8 cellular contexts compared by ENCODE assay signal in the genomic region with DNA sequence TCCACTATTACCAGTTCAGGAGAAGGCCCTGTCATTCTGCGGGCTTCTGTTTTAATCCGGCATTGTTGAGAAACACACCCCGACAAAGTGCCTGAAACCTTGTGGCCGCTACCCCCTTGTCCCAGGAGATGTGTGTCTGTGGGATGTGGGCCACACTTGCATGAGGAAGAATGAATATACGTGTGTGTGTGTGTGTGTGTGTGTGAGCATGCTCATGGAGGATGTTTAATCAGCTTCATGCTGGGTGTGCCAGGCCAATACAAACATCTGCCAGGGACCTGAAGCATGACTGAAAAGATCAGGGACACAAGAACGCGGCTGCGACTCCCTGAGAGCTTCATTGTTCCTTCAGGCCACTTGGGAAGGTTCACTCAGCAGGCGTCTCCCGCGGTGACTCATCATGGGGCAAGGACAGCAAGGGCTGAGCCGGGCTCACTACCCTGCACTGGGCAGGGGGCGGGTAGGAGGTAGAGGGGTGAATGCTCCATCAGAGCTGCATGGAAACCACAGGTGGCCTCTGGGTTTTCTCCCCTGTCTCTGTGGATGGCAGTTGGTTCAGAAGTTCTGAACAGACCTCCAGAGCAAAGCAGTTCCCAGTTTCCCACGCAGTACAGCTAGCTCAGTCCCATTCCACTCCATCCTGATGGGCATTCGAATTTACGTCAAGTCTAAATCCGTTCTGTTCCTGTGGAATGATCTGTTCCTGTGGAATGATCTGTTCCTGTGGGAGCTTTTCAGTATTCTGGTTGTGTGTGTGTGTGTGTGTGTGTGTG. TPM values are rescaled to one million over a fixed set of nuclear protein-coding genes. Genes with fewer than 3 reads are reported as not detected.
DNase-seq lines count a peak whose midpoint lies in the region; ATAC-seq and TF ChIP-seq lines count a peak whose summit lies in the region.

No MANE protein-coding gene starts in this region.

- H2BK20ac ChIP-seq in IMR-90 (ENCODE audit: low read depth, low read length) = peak overlapping the region; percentile 76

- peak overlapping the region; percentile 56 to 97 for H4K8ac ChIP-seq in IMR-90 (ENCODE audit: low read depth in 2 of 2, low read length in 2 of 2)

- peaks cover 18% of the 10 kb centered on the region for H3K9me1 ChIP-seq in IMR-90 (ENCODE audit: insufficient read depth, low read length)

- in situ Hi-C loops in IMR-90 (cut with MboI; ENCODE audit: low sequenced_read_pairs) = no loop called here

- peaks cover 89% of the 10 kb centered on the region for H3K4me1 Mint-ChIP-seq in nephron

- peak overlapping the region; percentile 57 for H3K4me2 ChIP-seq in IMR-90 (ENCODE audit: low read depth, low read length)

- intact Hi-C loops in IMR-90 (cut with micrococcal nuclease) (loop anchor here (1.0 kb wide), 1 partner anchor 14 kb away; no protein-coding TSS in a partner anchor), esophagus muscularis mucosa (cut with DNase I) (no loop called here)

- peak overlapping the region; percentile 99 for H2BK120ac ChIP-seq in IMR-90 (ENCODE audit: low read depth, low read length)

- POLR2A ChIA-PET in IMR-90 (lab: Charles Lee; ENCODE audit: unreplicated experiment) = interaction anchor here (0.7 to 9.6 kb wide), 5 partner anchors 11 to 68 kb away, joined by 4 to 400 read pairs (median 12); a partner anchor contains a TSS

- H3K79me1 ChIP-seq in IMR-90 (ENCODE audit: low read depth in 1 of 2, low read length in 2 of 2) = peaks cover 12 to 60% of the 10 kb centered on the region in 2 experiments

- peak; percentile 73 for TF ChIP-seq EP300 in esophagus muscularis mucosa (IDR thresholded peaks at IDR 0.05)

- TF ChIP-seq POLR2A in IMR-90 (IDR thresholded peaks at IDR 0.05; ENCODE audit: low read depth, low read length) = peak; percentile 61; the same call in 1 of the 2 replicates
- TF ChIP-seq POLR2A in Raji (IDR thresholded peaks at IDR 0.05; ENCODE audit: insufficient read depth, low read depth, low read length) = 0 out of 2 replicates have a peak, but pooled peaks have one; percentile 11
- no peak for TF ChIP-seq POLR2A in esophagus muscularis mucosa (IDR thresholded peaks at IDR 0.05; ENCODE audit: low read depth)

- peak overlapping the region; percentile 33 to 71 (median 57) for H3K4me3 Mint-ChIP-seq in nephron

- H4K20me1 ChIP-seq in IMR-90 (ENCODE audit: insufficient read depth, low read length) = no peaks in the 10 kb centered on the region; the same call in 1 of the 2 replicates

- H3K9me3 ChIP-seq in IMR-90 (ENCODE audit: control insufficient read depth, insufficient read depth, low read length) (no peaks in the 10 kb centered on the region), esophagus muscularis mucosa (no peaks in the 10 kb centered on the region)

- H2AFZ ChIP-seq in IMR-90 (replicated peaks; ENCODE audit: low read length, poor library complexity) = peak overlapping the region; percentile 63

- peak overlapping the region; percentile 96 for H4K91ac ChIP-seq in IMR-90 (ENCODE audit: insufficient read depth, low read depth, low read length)

- no TSS peak for BruUV-seq in IMR-90 (replicated peaks; lab: Mats Ljungman, UMichigan)

- H3K27ac ChIP-seq in IMR-90 (ENCODE audit: insufficient read depth, low read length) = peak overlapping the region; percentile 98
- H3K27ac ChIP-seq in esophagus muscularis mucosa (replicated peaks in 1 of 4) = peak overlapping the region; percentile 95 to 99 (median 98)

- peak overlapping the region; percentile 93 for H2AK9ac ChIP-seq in IMR-90 (replicated peaks; ENCODE audit: low read depth, low read length, poor library complexity)

- H3K14ac ChIP-seq in IMR-90 (replicated peaks; ENCODE audit: low read depth, low read length) = peak overlapping the region; percentile 99

- no peaks in the 10 kb centered on the region for H3K36me3 Mint-ChIP-seq in nephron (ENCODE audit: low read depth)

- H3K23ac ChIP-seq in IMR-90 (ENCODE audit: low read depth, low read length) = peak overlapping the region; percentile 98

- H3K56ac ChIP-seq in IMR-90 (ENCODE audit: extremely low read depth, insufficient read depth, low read length) = peak overlapping the region; percentile 92

- ATAC-seq in IMR-90 (ENCODE audit: low read depth) (peak; percentile 4), HG02642 (IDR thresholded peaks at IDR 0.05; ENCODE audit: poor library complexity, unreplicated experiment) (no peak)

- H2AK5ac ChIP-seq in IMR-90 (ENCODE audit: low read depth, low read length) = peak overlapping the region; percentile 100

- H2BK5ac ChIP-seq in IMR-90 (ENCODE audit: low read depth, low read length, poor library complexity, severe bottlenecking) = peak overlapping the region; percentile 98

- peak overlapping the region; percentile 56 for H3K9ac ChIP-seq in IMR-90 (ENCODE audit: low read depth, low read length)

- no peaks in the 10 kb centered on the region for H3K36me3 ChIP-seq in IMR-90 (ENCODE audit: control insufficient read depth, insufficient read depth, low read length)
- H3K36me3 ChIP-seq in esophagus muscularis mucosa = no peaks in the 10 kb centered on the region

- dilution Hi-C loops in IMR-90 (cut with HindIII; ENCODE audit: low sequenced_read_pairs, unreplicated experiment) = no loop called here

- H3K27ac Mint-ChIP-seq in nephron = peak overlapping the region; percentile 98 to 100 (median 100)

- H3K4me1 ChIP-seq in IMR-90 (ENCODE audit: control insufficient read depth, insufficient read depth, low read length) (peaks cover 56% of the 10 kb centered on the region), esophagus muscularis mucosa (peaks cover 94 to 98% (median 98%) of the 10 kb centered on the region in 4 donors)

- H3K27me3 ChIP-seq in IMR-90 (ENCODE audit: control insufficient read depth, insufficient read depth, low read length) (no peaks in the 10 kb centered on the region), esophagus muscularis mucosa (no peaks in the 10 kb centered on the region)

- H3K18ac ChIP-seq in IMR-90 (ENCODE audit: low read depth, low read length) = peak overlapping the region; percentile 91

- H3K27me3 Mint-ChIP-seq in nephron (ENCODE audit: low read depth) = peaks cover 3% of the 10 kb centered on the region

- H2BK15ac ChIP-seq in IMR-90 (ENCODE audit: low read depth, low read length) = peak overlapping the region; percentile 95

- WGBS in IMR-90 (ENCODE audit: extremely low coverage in 2 of 2, insufficient read length in 1 of 2), 2 experiments = 26% methylated on average over 10 of the region's 17 CpGs; no CpG with 5 or more reads in 1 of the 2 experiments
- 46% methylated on average over 10 of the region's 17 CpGs for WGBS in esophagus muscularis mucosa

- no peak overlapping the region for H3K4me3 ChIP-seq in IMR-90 (ENCODE audit: insufficient read depth, low read depth, low read length)
- peak overlapping the region in 2 of 4 donors; percentile 6 to 24 for H3K4me3 ChIP-seq in esophagus muscularis mucosa

- TF ChIP-seq RAD21 in IMR-90 (IDR thresholded peaks at IDR 0.05; ENCODE audit: low read length) = peak; percentile 19; the same call in 1 of the 2 replicates

- no peak for TF ChIP-seq CTCF in IMR-90 (conservative IDR thresholded peaks at IDR 0.05; ENCODE audit: low read depth, low read length)
- TF ChIP-seq CTCF in esophagus muscularis mucosa (IDR thresholded peaks at IDR 0.05) = no peak
- TF ChIP-seq CTCF in nephron (IDR thresholded peaks at IDR 0.05; ENCODE audit: unreplicated experiment in 3 of 3) = no peak

- H3K4ac ChIP-seq in IMR-90 (ENCODE audit: low read depth, low read length) = peak overlapping the region; percentile 100

- CTCF ChIA-PET in IMR-90 (lab: Yijun Ruan, JAX) = interaction anchor here (1.0 to 2.4 kb wide), 2 partner anchors 11 to 12 kb away, joined by 3 to 11 read pairs; no protein-coding TSS in a partner anchor

- H3K9me3 Mint-ChIP-seq in nephron = no peaks in the 10 kb centered on the region

- DNase-seq in COR-L47 (lab: John Stamatoyannopoulos, UW) (peak; percentile 98), IMR-90 (peak; percentile 98), esophagus muscularis mucosa (ENCODE audit: extremely low spot score) (no peak), middle frontal gyrus (ENCODE audit: extremely low spot score, low spot score) (no peak)
- no peak for DNase-seq in effector CD4-positive, alpha-beta T cell

- H4K5ac ChIP-seq in IMR-90 (ENCODE audit: low read depth, low read length) = peak overlapping the region; percentile 92

TF ChIP-seq in IMR-90, 13 proteins besides CTCF, POLR2A, EP300 and RAD21:
- TF ChIP-seq SMC3 (IDR thresholded peaks at IDR 0.05; ENCODE audit: low read depth, low read length) (no peak), FOS (IDR thresholded peaks at IDR 0.05; ENCODE audit: low read depth, low read length) (peak; percentile 75), MAFK (IDR thresholded peaks at IDR 0.05; ENCODE audit: low read depth, low read length) (0 out of 2 replicates have a peak, but pooled peaks have one; percentile 1), RCOR1 (IDR thresholded peaks at IDR 0.05; ENCODE audit: insufficient replicate concordance, low read length) (no peak), MAZ (IDR thresholded peaks at IDR 0.05; ENCODE audit: borderline replicate concordance, low read depth, low read length) (0 out of 2 replicates have a peak, but pooled peaks have one; percentile 7), CHD1 (IDR thresholded peaks at IDR 0.05; ENCODE audit: low read depth, low read length) (peak; percentile 82), BHLHE40 (IDR thresholded peaks at IDR 0.05; ENCODE audit: low read depth, low read length) (peak; percentile 44)
- TF ChIP-seq, protein P1, sequence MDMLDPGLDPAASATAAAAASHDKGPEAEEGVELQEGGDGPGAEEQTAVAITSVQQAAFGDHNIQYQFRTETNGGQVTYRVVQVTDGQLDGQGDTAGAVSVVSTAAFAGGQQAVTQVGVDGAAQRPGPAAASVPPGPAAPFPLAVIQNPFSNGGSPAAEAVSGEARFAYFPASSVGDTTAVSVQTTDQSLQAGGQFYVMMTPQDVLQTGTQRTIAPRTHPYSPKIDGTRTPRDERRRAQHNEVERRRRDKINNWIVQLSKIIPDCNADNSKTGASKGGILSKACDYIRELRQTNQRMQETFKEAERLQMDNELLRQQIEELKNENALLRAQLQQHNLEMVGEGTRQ (IDR thresholded peaks at IDR 0.05; ENCODE audit: low read depth, low read length) = peak; percentile 4; the same call in 1 of the 2 replicates

RNA-seq across cellular contexts. Expression of a gene that starts 7.0 kb away (rescaled TPM):
- total RNA-seq in IMR-90 (2012; rRNA removed) (3,569 and 5,244 TPM in 2 replicates), esophagus muscularis mucosa (over 10,000 TPM in 1 of 4 donors, 1,000 to 10,000 TPM in 3; 2,724 to 15,405 (median 5,373) TPM)
- polyA plus RNA-seq in IMR-90 (2012; rRNA removed) = 430 and 636 TPM in 2 replicates
- 4.7 and 16.7 TPM in 2 replicates for polyA plus RNA-seq in IMR-90 (2012; cell fraction: cytosol; rRNA removed)
- polyA plus RNA-seq in IMR-90 (2012; cell fraction: nucleus; rRNA removed; ENCODE audit: low replicate concordance) = 481 and 5,232 TPM in 2 replicates

RNA-seq across cellular contexts. Expression of a gene that starts 33.1 kb away (rescaled TPM):
- total RNA-seq in IMR-90 (2012; rRNA removed) = 95.8 and 96.4 TPM in 2 replicates
- 150 and 172 TPM in 2 replicates for polyA plus RNA-seq in IMR-90 (2012; rRNA removed)
- 166 and 172 TPM in 2 replicates for polyA plus RNA-seq in IMR-90 (2012; cell fraction: cytosol; rRNA removed)
- polyA plus RNA-seq in IMR-90 (2012; cell fraction: nucleus; rRNA removed; ENCODE audit: low replicate concordance) = 173 and 359 TPM in 2 replicates
- 100 to 1,000 TPM in 2 of 4 donors, 10 to 100 TPM in 2; 74.3 to 115 (median 104) TPM for total RNA-seq in esophagus muscularis mucosa

Comparison
In these comparisons a context has a peak if more than half of its experiments do, and no peak if none do; other contexts are left out.
1. DNase-seq: peak in COR-L47 (single experiment) and IMR-90 (single experiment); none in esophagus muscularis mucosa (single experiment), effector CD4-positive, alpha-beta T cell (single experiment) and middle frontal gyrus (single experiment).